8 cellular contexts compared by ENCODE assay signal in the genomic region with DNA sequence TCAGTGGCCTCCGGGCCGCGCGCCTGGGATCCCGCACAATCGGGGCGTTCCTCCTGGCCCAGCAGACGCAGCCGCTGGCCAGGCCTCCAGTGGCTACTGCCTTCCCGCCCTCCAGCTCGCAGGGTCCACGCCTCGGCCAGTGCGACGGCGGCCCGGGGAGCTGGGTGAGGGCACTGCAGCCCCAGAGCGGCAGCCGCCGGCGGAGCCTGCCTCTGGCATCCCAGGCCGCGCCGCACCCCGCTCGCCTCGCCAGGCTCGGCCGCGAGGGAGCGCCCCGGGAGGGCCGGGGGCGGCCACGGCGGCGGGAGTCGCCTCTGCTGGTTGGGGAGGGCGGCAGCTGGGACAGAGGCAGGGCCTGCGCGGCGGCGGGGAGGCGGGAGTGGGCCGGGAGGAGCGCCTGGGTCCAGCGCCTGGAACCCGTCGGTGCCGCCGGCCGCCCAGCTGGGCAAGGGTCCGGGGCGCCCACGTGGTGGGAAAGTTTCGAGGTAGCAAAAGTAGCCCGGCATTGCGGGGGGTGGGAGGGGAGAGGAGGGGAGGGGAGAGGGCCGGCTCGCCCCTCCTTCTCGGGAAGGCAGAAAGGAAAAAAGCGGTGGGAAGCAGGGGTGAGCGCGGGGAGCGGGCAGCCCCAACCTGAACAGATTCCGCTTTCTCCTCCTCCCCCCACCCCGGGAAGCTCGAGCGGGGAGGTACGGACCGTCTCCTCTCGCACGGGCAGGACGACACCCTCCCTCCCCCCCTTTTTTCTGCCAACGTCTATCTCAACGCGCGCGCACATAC. TPM values are rescaled to one million over a fixed set of nuclear protein-coding genes. Genes with fewer than 3 reads are reported as not detected.
A peak's percentile ranks its signal among the peaks of the same experiment; 100 is the strongest.
DNase-seq lines count a peak whose midpoint lies in the region; ATAC-seq and TF ChIP-seq lines count a peak whose summit lies in the region.

No MANE protein-coding gene starts in this region.

- intact Hi-C loops in A673 (cut with micrococcal nuclease; ENCODE audit: unreplicated experiment) = loop anchor here (10.0 kb wide), 1 partner anchor 170 kb away; no protein-coding TSS in a partner anchor

- no peak overlapping the region for H3K27ac ChIP-seq in A673 (ENCODE audit: low read depth, low read length, poor library complexity, severe bottlenecking)
- H3K27ac ChIP-seq in HUES48 (ENCODE audit: low read depth, low read length) = no peak overlapping the region
- H3K27ac ChIP-seq in brain microvascular endothelial cell = no peak overlapping the region
- peak overlapping the region; percentile 71 for H3K27ac ChIP-seq in liver (ENCODE audit: low read depth in 1 of 2, low read length in 2 of 2)
- no peak overlapping the region for H3K27ac ChIP-seq in urinary bladder (ENCODE audit: low read depth)

- H3K4me3 ChIP-seq in A673 (ENCODE audit: low read depth, low read length, poor library complexity, severe bottlenecking) = peak overlapping the region; percentile 44
- peak overlapping the region; percentile 40; the same call in 1 of the 2 replicates for H3K4me3 ChIP-seq in HUES48 (ENCODE audit: low read depth, low read length)
- H3K4me3 ChIP-seq in brain microvascular endothelial cell (ENCODE audit: low read depth, low read length) = peak overlapping the region; percentile 22
- H3K4me3 ChIP-seq in liver (ENCODE audit: low read depth in 1 of 3, low read length in 3 of 3) = peak overlapping the region in 2 of 3 donors; percentile 35 to 62
- H3K4me3 ChIP-seq in urinary bladder (ENCODE audit: low read depth, low read length) = peak overlapping the region; percentile 58

- no peak for TF ChIP-seq CTCF in A673 (conservative IDR thresholded peaks at IDR 0.05; ENCODE audit: low read depth, low read length)
- TF ChIP-seq CTCF in brain microvascular endothelial cell (IDR thresholded peaks at IDR 0.05; ENCODE audit: low read depth, low read length, missing control alignments) = no peak
- no peak for TF ChIP-seq CTCF in liver (IDR thresholded peaks at IDR 0.05; ENCODE audit: low read depth, low read length, missing input control)

- H3K9ac ChIP-seq in HUES48 (ENCODE audit: low read depth, low read length) (no peak overlapping the region), liver (ENCODE audit: low read depth in 1 of 2, low read length in 2 of 2) (peak overlapping the region; percentile 5 to 10)

- no TSS peak for BruUV-seq in A673 (replicated peaks; lab: Mats Ljungman, UMichigan)

- H3K36me3 ChIP-seq in A673 (ENCODE audit: insufficient read depth, low read length, poor library complexity, severe bottlenecking) = no peaks in the 10 kb centered on the region
- no peaks in the 10 kb centered on the region for H3K36me3 ChIP-seq in HUES48 (ENCODE audit: control insufficient read depth, insufficient read depth, low read length)
- H3K36me3 ChIP-seq in brain microvascular endothelial cell (replicated peaks) = no peaks in the 10 kb centered on the region
- H3K36me3 ChIP-seq in liver (ENCODE audit: control insufficient read depth in 4 of 4, insufficient read depth in 3 of 4, low read depth in 1 of 4, low read length in 3 of 4) = peaks cover 0 to under 1% (median 0%) of the 10 kb centered on the region in 4 donors
- no peaks in the 10 kb centered on the region for H3K36me3 ChIP-seq in urinary bladder (ENCODE audit: insufficient read depth)

- no peak for ATAC-seq in GM21576 (IDR thresholded peaks at IDR 0.05; ENCODE audit: unreplicated experiment)

- POLR2A ChIA-PET in A673 (lab: Charles Lee; ENCODE audit: low non-redundant PET) = no interaction called here

- H3K9me3 ChIP-seq in A673 (ENCODE audit: low read depth, low read length, poor library complexity, severe bottlenecking) (no peaks in the 10 kb centered on the region), HUES48 (ENCODE audit: control insufficient read depth, insufficient read depth, low read length) (no peaks in the 10 kb centered on the region), liver (ENCODE audit: control insufficient read depth in 4 of 4, low read length in 3 of 4) (no peaks in the 10 kb centered on the region)

- peaks cover 13% of the 10 kb centered on the region for H3K4me1 ChIP-seq in A673 (ENCODE audit: insufficient read depth, low read length, poor library complexity, severe bottlenecking)
- H3K4me1 ChIP-seq in HUES48 (ENCODE audit: control insufficient read depth, insufficient read depth, low read length) = peaks cover 22% of the 10 kb centered on the region
- peaks cover 9 to 46% (median 32%) of the 10 kb centered on the region in 4 donors for H3K4me1 ChIP-seq in liver (ENCODE audit: control insufficient read depth in 4 of 4, insufficient read depth in 4 of 4, low read length in 3 of 4)
- peaks cover 2% of the 10 kb centered on the region for H3K4me1 ChIP-seq in urinary bladder (ENCODE audit: insufficient read depth)

- CTCF ChIA-PET in A673 (lab: Charles Lee) = no interaction called here

- in situ Hi-C loops in brain microvascular endothelial cell (cut with HindIII; ENCODE audit: low pct_ligation_motif_present, low sequenced_read_pairs) = no loop called here

- 2% methylated on average over 79 of the region's 79 CpGs for WGBS in liver
- WGBS in urinary bladder = 1% methylated on average over 79 of the region's 79 CpGs

- DNase-seq in A673 (ENCODE audit: low spot score) (no peak), brain microvascular endothelial cell (no peak), NCI-H82 (lab: John Stamatoyannopoulos, UW) (no peak), SIG-M5 treated with dmso at 0.1 percent for 504 hours (lab: John Stamatoyannopoulos, UW; ENCODE audit: unreplicated experiment) (no peak)

- TF ChIP-seq RAD21 in liver (IDR thresholded peaks at IDR 0.05) = no peak

- H3K27me3 ChIP-seq in A673 (replicated peaks; ENCODE audit: insufficient read depth, low read depth, low read length, poor library complexity) (peaks cover 63% of the 10 kb centered on the region), HUES48 (ENCODE audit: control insufficient read depth, insufficient read depth, low read length) (peaks cover 92% of the 10 kb centered on the region), brain microvascular endothelial cell (replicated peaks) (peaks cover 63% of the 10 kb centered on the region), liver (ENCODE audit: control insufficient read depth in 4 of 4, insufficient read depth in 4 of 4, low read length in 3 of 4) (peaks cover 0 to 3% (median 1%) of the 10 kb centered on the region in 4 donors)

TF ChIP-seq in liver, 16 proteins besides CTCF, POLR2A, EP300 and RAD21 (continues in another document):
- TF ChIP-seq JUND (IDR thresholded peaks at IDR 0.05) = no peak
- no peak for TF ChIP-seq HNF4G (IDR thresholded peaks at IDR 0.05)
- no peak for TF ChIP-seq TAF1 (conservative IDR thresholded peaks at IDR 0.05)
- TF ChIP-seq FOXA2 (IDR thresholded peaks at IDR 0.05) = no peak
- no peak for TF ChIP-seq EGR1 (IDR thresholded peaks at IDR 0.05; ENCODE audit: low read depth in 2 of 2)
- no peak for TF ChIP-seq NR2F2 (IDR thresholded peaks at IDR 0.05)
- TF ChIP-seq, protein P1, sequence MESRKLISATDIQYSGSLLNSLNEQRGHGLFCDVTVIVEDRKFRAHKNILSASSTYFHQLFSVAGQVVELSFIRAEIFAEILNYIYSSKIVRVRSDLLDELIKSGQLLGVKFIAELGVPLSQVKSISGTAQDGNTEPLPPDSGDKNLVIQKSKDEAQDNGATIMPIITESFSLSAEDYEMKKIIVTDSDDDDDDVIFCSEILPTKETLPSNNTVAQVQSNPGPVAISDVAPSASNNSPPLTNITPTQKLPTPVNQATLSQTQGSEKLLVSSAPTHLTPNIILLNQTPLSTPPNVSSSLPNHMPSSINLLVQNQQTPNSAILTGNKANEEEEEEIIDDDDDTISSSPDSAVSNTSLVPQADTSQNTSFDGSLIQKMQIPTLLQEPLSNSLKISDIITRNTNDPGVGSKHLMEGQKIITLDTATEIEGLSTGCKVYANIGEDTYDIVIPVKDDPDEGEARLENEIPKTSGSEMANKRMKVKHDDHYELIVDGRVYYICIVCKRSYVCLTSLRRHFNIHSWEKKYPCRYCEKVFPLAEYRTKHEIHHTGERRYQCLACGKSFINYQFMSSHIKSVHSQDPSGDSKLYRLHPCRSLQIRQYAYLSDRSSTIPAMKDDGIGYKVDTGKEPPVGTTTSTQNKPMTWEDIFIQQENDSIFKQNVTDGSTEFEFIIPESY (IDR thresholded peaks at IDR 0.05) = no peak
- TF ChIP-seq SP1 (IDR thresholded peaks at IDR 0.05) = no peak
- TF ChIP-seq, protein P2, sequence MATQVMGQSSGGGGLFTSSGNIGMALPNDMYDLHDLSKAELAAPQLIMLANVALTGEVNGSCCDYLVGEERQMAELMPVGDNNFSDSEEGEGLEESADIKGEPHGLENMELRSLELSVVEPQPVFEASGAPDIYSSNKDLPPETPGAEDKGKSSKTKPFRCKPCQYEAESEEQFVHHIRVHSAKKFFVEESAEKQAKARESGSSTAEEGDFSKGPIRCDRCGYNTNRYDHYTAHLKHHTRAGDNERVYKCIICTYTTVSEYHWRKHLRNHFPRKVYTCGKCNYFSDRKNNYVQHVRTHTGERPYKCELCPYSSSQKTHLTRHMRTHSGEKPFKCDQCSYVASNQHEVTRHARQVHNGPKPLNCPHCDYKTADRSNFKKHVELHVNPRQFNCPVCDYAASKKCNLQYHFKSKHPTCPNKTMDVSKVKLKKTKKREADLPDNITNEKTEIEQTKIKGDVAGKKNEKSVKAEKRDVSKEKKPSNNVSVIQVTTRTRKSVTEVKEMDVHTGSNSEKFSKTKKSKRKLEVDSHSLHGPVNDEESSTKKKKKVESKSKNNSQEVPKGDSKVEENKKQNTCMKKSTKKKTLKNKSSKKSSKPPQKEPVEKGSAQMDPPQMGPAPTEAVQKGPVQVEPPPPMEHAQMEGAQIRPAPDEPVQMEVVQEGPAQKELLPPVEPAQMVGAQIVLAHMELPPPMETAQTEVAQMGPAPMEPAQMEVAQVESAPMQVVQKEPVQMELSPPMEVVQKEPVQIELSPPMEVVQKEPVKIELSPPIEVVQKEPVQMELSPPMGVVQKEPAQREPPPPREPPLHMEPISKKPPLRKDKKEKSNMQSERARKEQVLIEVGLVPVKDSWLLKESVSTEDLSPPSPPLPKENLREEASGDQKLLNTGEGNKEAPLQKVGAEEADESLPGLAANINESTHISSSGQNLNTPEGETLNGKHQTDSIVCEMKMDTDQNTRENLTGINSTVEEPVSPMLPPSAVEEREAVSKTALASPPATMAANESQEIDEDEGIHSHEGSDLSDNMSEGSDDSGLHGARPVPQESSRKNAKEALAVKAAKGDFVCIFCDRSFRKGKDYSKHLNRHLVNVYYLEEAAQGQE (IDR thresholded peaks at IDR 0.05) = no peak
- TF ChIP-seq FOXA1 (IDR thresholded peaks at IDR 0.05) = no peak
- no peak for TF ChIP-seq HNF4A (conservative IDR thresholded peaks at IDR 0.05)
- TF ChIP-seq, protein P3, sequence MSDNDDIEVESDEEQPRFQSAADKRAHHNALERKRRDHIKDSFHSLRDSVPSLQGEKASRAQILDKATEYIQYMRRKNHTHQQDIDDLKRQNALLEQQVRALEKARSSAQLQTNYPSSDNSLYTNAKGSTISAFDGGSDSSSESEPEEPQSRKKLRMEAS (IDR thresholded peaks at IDR 0.05) = no peak
- TF ChIP-seq GABPA (IDR thresholded peaks at IDR 0.05 in 1 of 2, conservative IDR thresholded peaks at IDR 0.05 in 1 of 2) = no peak

RNA-seq across cellular contexts. Expression of a gene that starts 1.5 kb away (rescaled TPM):
- total RNA-seq in A673 (2021) (0.09 TPM in 2 replicates), liver (1 to 10 TPM in 1 of 2 donors, under 1 TPM in 1; 0.51 to 3.8 TPM), urinary bladder (0.74 TPM)
- polyA plus RNA-seq in liver (1 to 10 TPM in 1 of 2 donors, under 1 TPM in 1; 0.36 to 7.4 TPM), urinary bladder (11.2 TPM)

Comparison
In these comparisons a context has a peak if more than half of its experiments do, and no peak if none do; other contexts are left out.
1. H3K27ac ChIP-seq: peak in liver (2 of 2); none in A673 (single experiment), HUES48 (single experiment), brain microvascular endothelial cell (single experiment) and urinary bladder (single experiment).
2. Peak in every context shown above with its lines, with median percentiles within 50 percentile points of each other: H3K4me3 ChIP-seq.